1 cellular context compared by ENCODE assay signal in genomic region chr5:889075-889710, GRCh38.
TF ChIP-seq lines count a peak whose summit lies in the region.

No MANE protein-coding gene starts in this region.

TF ChIP-seq in K562, 482 proteins besides CTCF, POLR2A, EP300 and RAD21:
- TF ChIP-seq SLC30A9 (CRISPR knock-in tag; IDR thresholded peaks at IDR 0.05) = 0 out of 2 replicates have a peak, but pooled peaks have one; percentile 47
- 0 out of 2 replicates have a peak, but pooled peaks have one; percentile 1 for TF ChIP-seq RBFOX2 (IDR thresholded peaks at IDR 0.05; ENCODE audit: low read depth, low read length)
- TF ChIP-seq GABPB2 (CRISPR knock-in tag; conservative IDR thresholded peaks at IDR 0.05) = 0 out of 2 replicates have a peak, but pooled peaks have one; percentile 63
- TF ChIP-seq ZNF707 (CRISPR knock-in tag; conservative IDR thresholded peaks at IDR 0.05) = peak; percentile 51; the same call in 1 of the 2 replicates
- peak; percentile 59; the same call in 1 of the 2 replicates for TF ChIP-seq ZNF408 (CRISPR knock-in tag; IDR thresholded peaks at IDR 0.05; ENCODE audit: low read depth)
- no peak for TF ChIP-seq TCF15 (CRISPR knock-in tag; IDR thresholded peaks at IDR 0.05)
- peak in 1 of 3 experiments; percentile 34; a peak in 1 of 6 replicates for TF ChIP-seq ZBTB11 (CRISPR knock-in tag; IDR thresholded peaks at IDR 0.05)
- TF ChIP-seq BRF1 (IDR thresholded peaks at IDR 0.05; ENCODE audit: borderline replicate concordance, extremely low read depth, insufficient read length) = no peak
- peak; percentile 84; the same call in 1 of the 2 replicates for TF ChIP-seq ZNF277 (CRISPR knock-in tag; IDR thresholded peaks at IDR 0.05; ENCODE audit: borderline replicate concordance)
- no peak for TF ChIP-seq HNRNPL (IDR thresholded peaks at IDR 0.05; ENCODE audit: low read depth, low read length)
